ENCODE assay signal across 8 cellular contexts in the genomic region with DNA sequence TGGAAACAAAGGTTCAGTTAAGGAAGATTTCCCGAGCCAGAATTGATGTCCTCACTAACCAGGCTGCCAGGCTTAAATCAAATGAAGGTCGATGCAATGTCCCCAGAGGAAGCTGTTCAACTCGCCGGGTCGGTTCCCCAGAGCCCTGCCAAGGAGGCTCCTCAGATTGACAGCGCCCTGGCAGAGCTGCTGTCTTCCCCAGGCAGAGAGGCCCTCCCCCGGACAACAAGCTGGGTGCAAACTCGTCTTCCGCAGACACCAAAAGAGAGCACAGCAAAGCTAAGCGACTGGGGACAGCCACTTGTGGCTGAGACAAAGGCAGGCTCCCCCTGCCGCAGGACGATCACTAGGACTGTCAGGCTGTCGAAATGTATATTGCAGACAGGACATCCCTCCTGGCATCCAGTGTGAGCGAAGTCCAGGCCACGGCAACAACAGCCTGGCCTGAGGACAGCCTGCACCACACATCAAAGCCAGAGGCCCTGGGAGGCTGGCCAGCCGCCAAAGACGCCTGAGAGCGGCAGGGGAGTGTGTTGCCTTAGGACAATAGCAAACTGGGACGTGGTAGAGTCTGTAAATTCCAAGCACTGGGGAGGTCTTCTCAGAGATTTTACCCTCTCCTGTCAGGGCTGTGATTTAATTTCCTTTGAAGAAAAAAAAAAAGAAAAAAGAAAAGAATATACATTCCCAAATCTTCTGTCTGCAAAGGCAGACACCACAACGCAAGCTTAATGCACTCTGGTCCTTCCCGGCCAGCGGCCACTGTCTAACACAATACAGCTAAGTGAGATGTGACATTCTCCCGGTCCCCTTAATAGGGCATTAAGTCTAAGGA.
DNase-seq lines count a peak whose midpoint lies in the region; ATAC-seq, FAIRE-seq and TF ChIP-seq lines count a peak whose summit lies in the region.

No MANE protein-coding gene starts in this region.

- peak overlapping the region; percentile 87 for H3K9ac ChIP-seq in PC-3 (ENCODE audit: low read length)
- H3K9ac ChIP-seq in adipocyte (ENCODE audit: low read length): peak overlapping the region; percentile 43

- 9% methylated on average over 16 of the region's 23 CpGs for WGBS in A549 (ENCODE audit: missing lambda C conversion rate)

- H3K36me3 ChIP-seq in PC-3 (ENCODE audit: low read depth, low read length): no peaks in the 10 kb centered on the region
- no peaks in the 10 kb centered on the region for H3K36me3 ChIP-seq in adipocyte (ENCODE audit: control insufficient read depth, insufficient read depth, low read length, severe bottlenecking)

- H3K27ac ChIP-seq in A549: peak overlapping the region; percentile 58 to 74
- peak overlapping the region; percentile 98 for H3K27ac ChIP-seq in PC-3 (ENCODE audit: low read length)

- DNase-seq in A549 (ENCODE audit: low read depth in 1 of 2, low spot score in 1 of 2) (peak in 1 of 2 experiments; percentile 76), H4 (ENCODE audit: low spot score) (peak; percentile 69), PC-3 (peak; percentile 80), adipocyte (ENCODE audit: low read depth) (peak; percentile 93), head of caudate nucleus (peak; percentile 51 to 89 (median 78)), occipital lobe (lab: John Stamatoyannopoulos, UW) (peak; percentile 79), NOMO-1 (lab: John Stamatoyannopoulos, UW; ENCODE audit: unreplicated experiment in 2 of 2) (no peak)

- H3K4me2 ChIP-seq in A549 (peak overlapping the region; percentile 85), PC-3 (ENCODE audit: low read length) (peak overlapping the region; percentile 96)

- peaks cover 33% of the 10 kb centered on the region; the same call in 1 of the 2 replicates for H3K79me2 ChIP-seq in PC-3 (ENCODE audit: low read length)

- intact Hi-C loops in PC-3 (cut with micrococcal nuclease): loop anchor here (2.0 to 10.0 kb wide), 3 partner anchors 39 to 151 kb away; no protein-coding TSS in a partner anchor
- intact Hi-C loops in head of caudate nucleus (cut with DNase I): loop anchor here (10.0 kb wide), 1 partner anchor 99 kb away; a partner anchor contains a TSS

- H3K27me3 ChIP-seq in PC-3 (ENCODE audit: low read length) (no peaks in the 10 kb centered on the region), adipocyte (replicated peaks; ENCODE audit: control insufficient read depth, insufficient read depth, low read length) (no peaks in the 10 kb centered on the region)

- FAIRE-seq in A549 (lab: Jason Lieb, UNC): no peak

- TF ChIP-seq CTCF in A549 (IDR thresholded peaks at IDR 0.05): no peak; the same call in 2 of the 3 replicates
- TF ChIP-seq CTCF in PC-3 (conservative IDR thresholded peaks at IDR 0.05; ENCODE audit: low read depth, low read length): no peak

- H3K4me1 ChIP-seq in A549 (peaks cover 54% of the 10 kb centered on the region), PC-3 (ENCODE audit: insufficient read depth, low read length) (peaks cover 72% of the 10 kb centered on the region), adipocyte (ENCODE audit: control insufficient read depth, insufficient read depth, low read length) (peaks cover 73% of the 10 kb centered on the region)

- H3K9me3 ChIP-seq in A549 (no peaks in the 10 kb centered on the region), PC-3 (ENCODE audit: low read length) (no peaks in the 10 kb centered on the region), adipocyte (ENCODE audit: control insufficient read depth, low read length) (no peaks in the 10 kb centered on the region)

- ATAC-seq in A549 (peak; percentile 84 to 88), PC-3 (peak; percentile 52), HG02973 (IDR thresholded peaks at IDR 0.05; ENCODE audit: unreplicated experiment) (no peak)

- H3F3A ChIP-seq in PC-3 (ENCODE audit: low read length, unreplicated experiment): no peaks in the 10 kb centered on the region

- H3K4me3 ChIP-seq in A549: peak overlapping the region; percentile 33
- peak overlapping the region; percentile 64 for H3K4me3 ChIP-seq in PC-3 (ENCODE audit: low read length)
- H3K4me3 ChIP-seq in adipocyte (ENCODE audit: low read length): peak overlapping the region; percentile 75

- TF ChIP-seq EP300 in A549 (IDR thresholded peaks at IDR 0.05): peak; percentile 17 to 32; a peak in 1 of 5 replicates

- POLR2A ChIA-PET in A549 (lab: Yijun Ruan, JAX): no interaction called here
- POLR2A ChIA-PET in PC-3 (lab: Charles Lee; ENCODE audit: unreplicated experiment): interaction anchor here (1.3 kb wide), 1 partner anchor 40 kb away, joined by 8 read pairs; no protein-coding TSS in a partner anchor

- CTCF ChIA-PET in A549 (lab: Yijun Ruan, JAX): interaction anchor here (0.7 to 0.8 kb wide), 2 partner anchors 16 to 18 kb away, joined by 3 read pairs; no protein-coding TSS in a partner anchor
- CTCF ChIA-PET in PC-3 (lab: Charles Lee): no interaction called here

- no peaks in the 10 kb centered on the region for H3K9me2 ChIP-seq in PC-3 (replicated peaks; ENCODE audit: low read length)

- no TSS peak for BruUV-seq in PC-3 (replicated peaks; lab: Mats Ljungman, UMichigan)

- no peaks in the 10 kb centered on the region for H4K20me1 ChIP-seq in PC-3 (ENCODE audit: low read length)

- 0 out of 5 replicates have a peak, but pooled peaks have one; percentile 0 to 25 for TF ChIP-seq RAD21 in A549 (conservative IDR thresholded peaks at IDR 0.05 in 1 of 2, IDR thresholded peaks at IDR 0.05 in 1 of 2)

- no peak for TF ChIP-seq POLR2A in A549 (IDR thresholded peaks at IDR 0.05; ENCODE audit: low read length)

- H2AFZ ChIP-seq in PC-3 (ENCODE audit: low read length): no peak overlapping the region

TF ChIP-seq in A549, 52 proteins besides CTCF, POLR2A, EP300 and RAD21:
- TF ChIP-seq, protein P1, sequence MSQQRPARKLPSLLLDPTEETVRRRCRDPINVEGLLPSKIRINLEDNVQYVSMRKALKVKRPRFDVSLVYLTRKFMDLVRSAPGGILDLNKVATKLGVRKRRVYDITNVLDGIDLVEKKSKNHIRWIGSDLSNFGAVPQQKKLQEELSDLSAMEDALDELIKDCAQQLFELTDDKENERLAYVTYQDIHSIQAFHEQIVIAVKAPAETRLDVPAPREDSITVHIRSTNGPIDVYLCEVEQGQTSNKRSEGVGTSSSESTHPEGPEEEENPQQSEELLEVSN (IDR thresholded peaks at IDR 0.05; ENCODE audit: borderline replicate concordance, low read depth): no peak
- TF ChIP-seq PHF8 (IDR thresholded peaks at IDR 0.05; ENCODE audit: borderline replicate concordance, low read depth) (no peak), JUN (IDR thresholded peaks at IDR 0.05) (peak in 1 of 2 experiments; percentile 48; a peak in 1 of 5 replicates), SMC3 (IDR thresholded peaks at IDR 0.05) (peak; percentile 15; the same call in 1 of the 3 replicates), JUNB (IDR thresholded peaks at IDR 0.05) (0 out of 2 replicates have a peak, but pooled peaks have one; percentile 12), ZC3H11A (IDR thresholded peaks at IDR 0.05) (no peak), GATA3 (IDR thresholded peaks at IDR 0.05; ENCODE audit: borderline replicate concordance) (0 out of 2 replicates have a peak, but pooled peaks have one; percentile 37)
- TF ChIP-seq, protein P2, sequence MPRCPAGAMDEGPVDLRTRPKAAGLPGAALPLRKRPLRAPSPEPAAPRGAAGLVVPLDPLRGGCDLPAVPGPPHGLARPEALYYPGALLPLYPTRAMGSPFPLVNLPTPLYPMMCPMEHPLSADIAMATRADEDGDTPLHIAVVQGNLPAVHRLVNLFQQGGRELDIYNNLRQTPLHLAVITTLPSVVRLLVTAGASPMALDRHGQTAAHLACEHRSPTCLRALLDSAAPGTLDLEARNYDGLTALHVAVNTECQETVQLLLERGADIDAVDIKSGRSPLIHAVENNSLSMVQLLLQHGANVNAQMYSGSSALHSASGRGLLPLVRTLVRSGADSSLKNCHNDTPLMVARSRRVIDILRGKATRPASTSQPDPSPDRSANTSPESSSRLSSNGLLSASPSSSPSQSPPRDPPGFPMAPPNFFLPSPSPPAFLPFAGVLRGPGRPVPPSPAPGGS (IDR thresholded peaks at IDR 0.05): 0 out of 3 replicates have a peak, but pooled peaks have one; percentile 23

Comparison
In these comparisons a context has a peak if more than half of its experiments do, and no peak if none do; other contexts are left out.
1. DNase-seq: peak in H4 (single experiment), PC-3 (single experiment), adipocyte (single experiment), head of caudate nucleus (42 of 42) and occipital lobe (single experiment); none in NOMO-1 (0 of 2).
2. Peak in every context shown above with its lines, with median percentiles within 50 percentile points of each other: H3K4me3 ChIP-seq.